Comparison of ENCODE assay signal across 25 cellular contexts in the genomic region with DNA sequence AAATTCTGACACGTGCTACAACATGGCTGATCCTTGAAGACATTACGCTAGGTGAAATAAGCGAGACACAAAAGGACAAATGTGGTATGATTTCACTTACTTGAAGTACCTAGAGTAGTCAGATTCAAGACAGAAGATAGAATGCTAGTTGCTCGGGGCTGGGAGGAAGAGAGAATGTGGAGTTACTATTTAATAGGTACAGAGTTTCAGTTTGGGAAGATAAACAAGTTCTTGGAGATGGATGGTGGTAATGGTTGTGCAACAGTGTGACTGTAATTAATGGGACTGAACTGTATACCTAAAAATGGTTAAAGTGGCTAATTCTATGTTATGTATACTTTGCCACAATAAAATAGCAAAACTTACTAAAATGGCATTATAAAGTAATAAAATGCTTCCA. TPM values are rescaled to one million over a fixed set of nuclear protein-coding genes. Genes with fewer than 3 reads are reported as not detected.
A peak's percentile ranks its signal among the peaks of the same experiment; 100 is the strongest.
DNase-seq lines count a peak whose midpoint lies in the region; ATAC-seq and TF ChIP-seq lines count a peak whose summit lies in the region.
"Had no signal": no experiment of that assay in that cellular context is flagged by ENCODE, and none has a peak within 500 bp of the region (broad histone marks: within the 10 kb centered on the region; RNA-seq: fewer than 3 reads in every experiment).

No MANE protein-coding gene starts in this region.

- no peaks in the 10 kb centered on the region for H3K36me3 ChIP-seq in right lobe of liver
- H3K36me3 ChIP-seq in urinary bladder (ENCODE audit: insufficient read depth), result no peaks in the 10 kb centered on the region
- H3K36me3 ChIP-seq: SJSA1 had no signal

- peak overlapping the region in 1 of 3 donors; percentile 6 for H3K4me3 ChIP-seq in right lobe of liver
- no peak overlapping the region for H3K4me3 ChIP-seq in urinary bladder (ENCODE audit: low read depth, low read length)
- H3K4me3 ChIP-seq: K562, SJSA1 had no signal

- H3K36me3 Mint-ChIP-seq in activated naive CD4-positive, alpha-beta T cell treated with anti-CD3 and anti-CD28 coated beads, Interleukin-2, amount 50 U/mL, for 72 hours, result peaks cover 0 to 9% of the 10 kb centered on the region in 2 donors
- H3K36me3 Mint-ChIP-seq: CD8-positive, alpha-beta T cell had no signal

- peak; percentile 69 to 79 (median 76) for ATAC-seq in right lobe of liver
- ATAC-seq in activated naive CD4-positive, alpha-beta T cell treated with anti-CD3 and anti-CD28 coated beads, Interleukin-2, amount 50 U/mL, for 72 hours, result no peak
- ATAC-seq: CD8-positive, alpha-beta T cell; HCT116; K562 had no signal

- intact Hi-C loops in right lobe of liver (cut with DNase I), result no loop called here

- 57% methylated on average over 4 of the region's 4 CpGs for WGBS in right lobe of liver (ENCODE audit: insufficient coverage, low coverage, low lambda C conversion rate, missing lambda C conversion rate)
- WGBS in urinary bladder, result 93% methylated on average over 4 of the region's 4 CpGs

- H3K4me1 ChIP-seq in right lobe of liver, result peaks cover 0 to 29% (median 0%) of the 10 kb centered on the region in 4 donors
- no peaks in the 10 kb centered on the region for H3K4me1 ChIP-seq in urinary bladder (ENCODE audit: insufficient read depth)

- no peak for TF ChIP-seq CTCF in right lobe of liver (IDR thresholded peaks at IDR 0.05)

- no peak for TF ChIP-seq POLR2A in right lobe of liver (IDR thresholded peaks at IDR 0.05)

- H3K27ac ChIP-seq in right lobe of liver (peak overlapping the region in 2 of 3 donors; percentile 48 to 64), urinary bladder (ENCODE audit: low read depth) (peak overlapping the region; percentile 23)
- H3K27ac ChIP-seq: 22Rv1, C4-2B, SJSA1 had no signal

- peak; percentile 17 for DNase-seq in NCI-H2196 (lab: John Stamatoyannopoulos, UW; ENCODE audit: unreplicated experiment)
- no peak for DNase-seq in NCI-H2196 treated with DMSO at 0.1 percent for 48 hours (lab: John Stamatoyannopoulos, UW; ENCODE audit: unreplicated experiment)
- peak; percentile 14 for DNase-seq in amniotic epithelial cell (ENCODE audit: low read depth)
- DNase-seq in right lobe of liver, result no peak
- no peak for DNase-seq in DMS 273 (lab: John Stamatoyannopoulos, UW; ENCODE audit: unreplicated experiment)
- DNase-seq in activated naive CD4-positive, alpha-beta T cell treated with anti-CD3 and anti-CD28 coated beads, Interleukin-2, amount 50 U/mL, for 72 hours (ENCODE audit: low spot score in 2 of 2), result no peak
- DNase-seq: CD8-positive, alpha-beta T cell; DMS79 treated with DMSO at 0.1 percent for 48 hours; GF-D8; Kasumi-1; NCI-H1436; NCI-H187; NCI-H2171 treated with DMSO at 0.1 percent for 48 hours; NCI-H446 treated with DMSO at 0.1 percent for 48 hours; NCI-H526; NCI-H82; Right ventricle myocardium superior; RPMI8226 had no signal

- H3K9me3 Mint-ChIP-seq in activated naive CD4-positive, alpha-beta T cell treated with anti-CD3 and anti-CD28 coated beads, Interleukin-2, amount 50 U/mL, for 72 hours, result no peaks in the 10 kb centered on the region
- H3K9me3 Mint-ChIP-seq: CD8-positive, alpha-beta T cell had no signal

- H3K27me3 ChIP-seq in right lobe of liver, result no peaks in the 10 kb centered on the region
- H3K27me3 ChIP-seq: SJSA1 had no signal

- H3K9me3 ChIP-seq in right lobe of liver, result no peaks in the 10 kb centered on the region
- H3K9me3 ChIP-seq: SJSA1 had no signal

- no peak overlapping the region for H3K27ac Mint-ChIP-seq in activated naive CD4-positive, alpha-beta T cell treated with anti-CD3 and anti-CD28 coated beads, Interleukin-2, amount 50 U/mL, for 72 hours
- H3K27ac Mint-ChIP-seq: B cell; CD8-positive, alpha-beta T cell had no signal

RNA-seq across cellular contexts. Expression of a gene that starts 34.4 kb away (rescaled TPM):
- 10 to 100 TPM; 10.9 to 22.7 (median 16.8) TPM for total RNA-seq in right lobe of liver
- 144 TPM for total RNA-seq in urinary bladder
- polyA plus RNA-seq in urinary bladder, result 185 TPM
- total RNA-seq in activated naive CD4-positive, alpha-beta T cell treated with anti-CD3 and anti-CD28 coated beads, Interleukin-2, amount 50 U/mL, for 72 hours, result 10 to 100 TPM; 14.2 to 88.0 TPM

Comparison
In these comparisons a context has a peak if more than half of its experiments do, and no peak if none do; other contexts are left out.
1. DNase-seq: peak in NCI-H2196 (single experiment) and amniotic epithelial cell (single experiment); none in NCI-H2196 treated with DMSO at 0.1 percent for 48 hours (single experiment), right lobe of liver (0 of 3), DMS 273 (single experiment) and activated naive CD4-positive, alpha-beta T cell treated with anti-CD3 and anti-CD28 coated beads, Interleukin-2, amount 50 U/mL, for 72 hours (0 of 2).
2. ATAC-seq: peak in right lobe of liver (4 of 4); none in activated naive CD4-positive, alpha-beta T cell treated with anti-CD3 and anti-CD28 coated beads, Interleukin-2, amount 50 U/mL, for 72 hours (0 of 2).